In the genomic region with DNA sequence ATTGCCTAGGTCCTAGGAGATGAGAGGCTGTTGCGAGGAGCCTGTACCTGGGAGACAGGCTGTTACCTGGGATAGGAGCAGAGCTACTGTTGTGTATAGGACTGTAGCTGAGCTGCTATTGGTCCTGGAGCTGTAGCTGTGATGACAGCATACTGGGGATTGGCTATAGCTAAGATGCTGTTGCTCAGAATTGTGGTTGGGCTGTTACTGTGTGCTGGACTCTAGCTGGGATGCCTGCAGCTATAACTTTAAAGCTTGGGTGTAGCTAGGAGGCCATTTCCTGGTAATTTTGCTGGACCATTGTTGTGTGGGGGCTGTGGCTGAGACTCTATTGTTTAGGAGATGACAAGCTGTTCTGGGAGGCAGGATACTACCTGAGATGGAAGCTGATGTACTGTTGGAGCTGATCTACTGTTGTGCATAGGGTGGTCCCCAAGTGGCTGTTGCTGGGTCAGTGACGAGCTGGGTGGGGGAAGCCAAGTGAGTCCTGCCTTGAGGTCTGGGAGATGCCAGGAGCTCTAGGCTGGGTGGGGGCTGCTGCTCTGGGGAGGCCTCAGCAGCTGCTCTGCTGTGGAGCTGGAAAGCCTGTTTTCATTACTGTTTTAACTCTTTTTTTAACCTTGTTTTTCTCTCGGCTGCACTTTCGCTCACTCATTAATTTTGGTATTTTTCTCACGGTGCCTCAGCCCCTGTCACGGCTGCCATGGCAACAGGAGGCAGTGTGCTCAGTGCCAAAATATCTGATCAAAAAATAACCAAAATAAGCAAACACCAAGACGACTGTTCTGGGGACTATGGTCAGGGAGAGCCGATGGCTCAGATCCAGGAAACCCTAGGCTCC, we compare ENCODE assay signal across 10 cellular contexts. TPM values are rescaled to one million over a fixed set of nuclear protein-coding genes. Genes with fewer than 3 reads are reported as not detected.
DNase-seq lines count a peak whose midpoint lies in the region; ATAC-seq, FAIRE-seq and TF ChIP-seq lines count a peak whose summit lies in the region.
"Had no signal": no experiment of that assay in that cellular context is flagged by ENCODE, and none has a peak within 500 bp of the region (broad histone marks: within the 10 kb centered on the region; RNA-seq: fewer than 3 reads in every experiment).

No MANE protein-coding gene starts in this region.

- H3K9ac ChIP-seq in rectal smooth muscle tissue (ENCODE audit: low read length): no peak overlapping the region
- H3K9ac ChIP-seq in HepG2 (ENCODE audit: insufficient read depth, low read depth, low read length): no peak overlapping the region

- POLR2A ChIA-PET in HepG2 (lab: Yijun Ruan, JAX): no interaction called here

- DNase-seq in T-helper 17 cell (no peak), hepatic stellate cell (ENCODE audit: low spot score) (peak; percentile 38), HepG2 (ENCODE audit: low spot score) (no peak)
- no peak for DNase-seq in activated naive CD4-positive, alpha-beta T cell treated with anti-CD3 and anti-CD28 coated beads, Interleukin-2, amount 50 U/mL, for 16 hours
- DNase-seq: CD8-positive, alpha-beta memory T cell; NCI-H1436 treated with DMSO at 0.1 percent for 48 hours had no signal

- peaks cover 36% of the 10 kb centered on the region for H3K4me1 Mint-ChIP-seq in T-helper 17 cell

- no peak for TF ChIP-seq CTCF in HepG2 (CRISPR knock-in tag; IDR thresholded peaks at IDR 0.05)

- CTCF ChIA-PET in HepG2 (lab: Yijun Ruan, JAX; ENCODE audit: low intra/inter-chr PET ratio, low total read pairs): no interaction called here

- no peak overlapping the region for H3K4me3 Mint-ChIP-seq in T-helper 17 cell

- H4K20me1 ChIP-seq in HepG2 (ENCODE audit: insufficient read depth, low read length): no peaks in the 10 kb centered on the region

- TF ChIP-seq RAD21 in HepG2 (CRISPR knock-in tag; IDR thresholded peaks at IDR 0.05): no peak

- ATAC-seq in GM18867 (IDR thresholded peaks at IDR 0.05; ENCODE audit: unreplicated experiment) (peak; percentile 37), T-helper 17 cell (no peak), HG03039 (IDR thresholded peaks at IDR 0.05; ENCODE audit: unreplicated experiment) (no peak), HepG2 (no peak), GM21515 (IDR thresholded peaks at IDR 0.05; ENCODE audit: unreplicated experiment) (no peak)

- TF ChIP-seq EP300 in HepG2 (IDR thresholded peaks at IDR 0.05; ENCODE audit: low read depth in 2 of 2, low read length in 2 of 2) (no peak), HepG2 (CRISPR knock-in tag; IDR thresholded peaks at IDR 0.05; ENCODE audit: borderline replicate concordance) (no peak)

- in situ Hi-C loops in HepG2 (cut with HindIII; ENCODE audit: extremely low pct_ligation_motif_present, low pct_unique_long_range_greater_than_20kb): no loop called here

- H3K4me3 ChIP-seq in rectal smooth muscle tissue (ENCODE audit: low read length): peak overlapping the region; percentile 16
- no peak overlapping the region for H3K4me3 ChIP-seq in HepG2 (replicated peaks in 1 of 3; ENCODE audit: insufficient read depth in 1 of 3, low read depth in 2 of 3, low read length in 3 of 3)

- intact Hi-C loops in HepG2 (cut with micrococcal nuclease; ENCODE audit: unreplicated experiment): no loop called here

- peak overlapping the region; percentile 94 for H3K27ac Mint-ChIP-seq in T-helper 17 cell

- peaks cover 11% of the 10 kb centered on the region for H3K36me3 Mint-ChIP-seq in T-helper 17 cell (ENCODE audit: low read depth)
- H3K36me3 Mint-ChIP-seq: CD8-positive, alpha-beta memory T cell had no signal

- H2AFZ ChIP-seq in HepG2 (ENCODE audit: low read length): no peak overlapping the region

- H3K27me3 Mint-ChIP-seq in T-helper 17 cell: peaks cover 81% of the 10 kb centered on the region

- H3K4me1 ChIP-seq in rectal smooth muscle tissue (ENCODE audit: control insufficient read depth, insufficient read depth, low read length): no peaks in the 10 kb centered on the region
- H3K4me1 ChIP-seq in HepG2 (ENCODE audit: insufficient read depth, low read length): peaks cover 39% of the 10 kb centered on the region

- H3K27ac ChIP-seq in rectal smooth muscle tissue (ENCODE audit: low read depth, low read length): peak overlapping the region; percentile 56
- H3K27ac ChIP-seq in HepG2 (ENCODE audit: extremely low read length, insufficient read depth, low read length): no peak overlapping the region

- no peak overlapping the region for H3K4me2 ChIP-seq in HepG2 (ENCODE audit: low read depth, low read length)

- H3K9me3 ChIP-seq in T-helper 17 cell (ENCODE audit: control insufficient read depth, low read length, poor library complexity, severe bottlenecking) (no peaks in the 10 kb centered on the region), HepG2 (ENCODE audit: low read length) (no peaks in the 10 kb centered on the region)

- BruUV-seq in HepG2 (replicated peaks; lab: Mats Ljungman, UMichigan): no TSS peak

- FAIRE-seq in HepG2 (lab: Jason Lieb, UNC): no peak

- 6% methylated on average over 7 of the region's 8 CpGs for WGBS in HepG2 (ENCODE audit: low lambda C conversion rate)

- no peak for TF ChIP-seq POLR2A in HepG2 (IDR thresholded peaks at IDR 0.05; ENCODE audit: insufficient read depth in 1 of 2, low read depth in 2 of 2, low read length in 2 of 2)

- no peaks in the 10 kb centered on the region for H3K79me2 ChIP-seq in HepG2 (ENCODE audit: insufficient read depth, low read length)

- H3K36me3 ChIP-seq in rectal smooth muscle tissue (ENCODE audit: control insufficient read depth, insufficient read depth, low read length): no peaks in the 10 kb centered on the region
- H3K36me3 ChIP-seq in HepG2 (replicated peaks in 1 of 2; ENCODE audit: control insufficient read depth in 1 of 2, insufficient read depth in 2 of 2, low read length in 2 of 2): no peaks in the 10 kb centered on the region

- peaks cover 20% of the 10 kb centered on the region for H3K27me3 ChIP-seq in rectal smooth muscle tissue (ENCODE audit: control insufficient read depth, insufficient read depth, low read length)
- peaks cover 14 to 47% of the 10 kb centered on the region in 2 experiments for H3K27me3 ChIP-seq in HepG2 (ENCODE audit: control insufficient read depth in 1 of 2, insufficient read depth in 2 of 2, low read length in 2 of 2)

TF ChIP-seq in HepG2, 621 proteins besides CTCF, POLR2A, EP300 and RAD21 (continues in another document):
- TF ChIP-seq ZNF564 (CRISPR knock-in tag; IDR thresholded peaks at IDR 0.05) (no peak), SP140L (CRISPR knock-in tag; IDR thresholded peaks at IDR 0.05; ENCODE audit: borderline replicate concordance) (no peak), ZNF792 (CRISPR knock-in tag; IDR thresholded peaks at IDR 0.05) (no peak), ZEB1 (IDR thresholded peaks at IDR 0.05; ENCODE audit: insufficient replicate concordance, low read depth) (no peak)

RNA-seq across cellular contexts. Expression of a gene that starts 3.0 kb away (rescaled TPM):
- total RNA-seq in T-helper 17 cell (under 1 TPM; 0.57 to 0.87 TPM), HepG2 (2016; rRNA removed; fragmentation: Illumina TruSeq; extraction: Trizol) (0.11 and 0.13 TPM in 2 replicates)
- total RNA-seq in HepG2 (2016; cell fraction: cytosol; rRNA removed; fragmentation: Illumina TruSeq; extraction: Trizol; ENCODE audit: low read depth): not detected in 2 replicates
- 0.09 TPM in 1 of 2 replicates, not detected in the other for total RNA-seq in HepG2 (2016; cell fraction: insoluble cytoplasmic fraction; rRNA removed; fragmentation: Illumina TruSeq; extraction: Trizol)
- not detected in 2 replicates for total RNA-seq in HepG2 (2016; cell fraction: membrane; rRNA removed; fragmentation: Illumina TruSeq; extraction: Trizol)
- total RNA-seq in HepG2 (2016; cell fraction: nucleus; rRNA removed; fragmentation: Illumina TruSeq; extraction: Trizol): 0.31 TPM in 1 of 2 replicates, not detected in the other
- polyA plus RNA-seq in HepG2 (2011; rRNA removed): 0.83 and 1.3 TPM in 2 replicates
- 0.85 and 1.0 TPM in 2 replicates for polyA plus RNA-seq in HepG2 (2011; cell fraction: cytosol; rRNA removed)
- 0.83 and 0.90 TPM in 2 replicates for polyA plus RNA-seq in HepG2 (2011; cell fraction: nucleus; rRNA removed)
- polyA plus RNA-seq in HepG2 (2012): 0.80 and 1.3 TPM in 2 replicates
- polyA plus RNA-seq in HepG2 (2016; cell fraction: cytosol; fragmentation: Illumina TruSeq; extraction: Trizol; ENCODE audit: low read depth): 0.08 TPM in 1 of 2 replicates, not detected in the other
- polyA plus RNA-seq in HepG2 (2016; cell fraction: insoluble cytoplasmic fraction; fragmentation: Illumina TruSeq; extraction: Trizol; ENCODE audit: low read depth): 0.11 TPM in 1 of 2 replicates, not detected in the other
- polyA plus RNA-seq in HepG2 (2016; cell fraction: membrane; fragmentation: Illumina TruSeq; extraction: Trizol; ENCODE audit: low read depth): not detected in 2 replicates
- polyA plus RNA-seq in HepG2 (2016; cell fraction: nucleus; fragmentation: Illumina TruSeq; extraction: Trizol; ENCODE audit: insufficient read depth, low read depth): 0.25 TPM in 1 of 2 replicates, not detected in the other
- polyA minus RNA-seq in HepG2 (2011; rRNA and poly(A)+ RNA removed; ENCODE audit: low replicate concordance): 2.1 and 10.8 TPM in 2 replicates
- polyA minus RNA-seq in HepG2 (2011; cell fraction: cytosol; rRNA and poly(A)+ RNA removed): 1.6 and 1.9 TPM in 2 replicates
- 0.75 and 0.77 TPM in 2 replicates for polyA minus RNA-seq in HepG2 (2011; cell fraction: nucleus; rRNA and poly(A)+ RNA removed)
- total RNA-seq: CD8-positive, alpha-beta memory T cell had no signal

RNA-seq across cellular contexts. Expression of a gene that starts 42.5 kb away (rescaled TPM):
- total RNA-seq in T-helper 17 cell (10 to 100 TPM; 76.6 to 86.7 TPM), HepG2 (2016; rRNA removed; fragmentation: Illumina TruSeq; extraction: Trizol) (46.5 and 57.5 TPM in 2 replicates)
- 7.7 and 8.6 TPM in 2 replicates for total RNA-seq in HepG2 (2016; cell fraction: cytosol; rRNA removed; fragmentation: Illumina TruSeq; extraction: Trizol; ENCODE audit: low read depth)
- 44.4 and 53.9 TPM in 2 replicates for total RNA-seq in HepG2 (2016; cell fraction: insoluble cytoplasmic fraction; rRNA removed; fragmentation: Illumina TruSeq; extraction: Trizol)
- 23.5 and 25.7 TPM in 2 replicates for total RNA-seq in HepG2 (2016; cell fraction: membrane; rRNA removed; fragmentation: Illumina TruSeq; extraction: Trizol)
- total RNA-seq in HepG2 (2016; cell fraction: nucleus; rRNA removed; fragmentation: Illumina TruSeq; extraction: Trizol): 61.2 and 73.5 TPM in 2 replicates
- 90.3 and 97.1 TPM in 2 replicates for polyA plus RNA-seq in HepG2 (2011; rRNA removed)
- polyA plus RNA-seq in HepG2 (2011; cell fraction: cytosol; rRNA removed): 44.7 and 66.5 TPM in 2 replicates
- 267 and 277 TPM in 2 replicates for polyA plus RNA-seq in HepG2 (2011; cell fraction: nucleus; rRNA removed)
- 44.3 and 49.8 TPM in 2 replicates for polyA plus RNA-seq in HepG2 (2012)
- polyA plus RNA-seq in HepG2 (2016; cell fraction: cytosol; fragmentation: Illumina TruSeq; extraction: Trizol; ENCODE audit: low read depth): 8.6 and 10.7 TPM in 2 replicates
- 46.9 and 52.3 TPM in 2 replicates for polyA plus RNA-seq in HepG2 (2016; cell fraction: insoluble cytoplasmic fraction; fragmentation: Illumina TruSeq; extraction: Trizol; ENCODE audit: low read depth)
- polyA plus RNA-seq in HepG2 (2016; cell fraction: membrane; fragmentation: Illumina TruSeq; extraction: Trizol; ENCODE audit: low read depth): 20.4 and 27.3 TPM in 2 replicates
- 113 TPM in 2 replicates for polyA plus RNA-seq in HepG2 (2016; cell fraction: nucleus; fragmentation: Illumina TruSeq; extraction: Trizol; ENCODE audit: insufficient read depth, low read depth)
- polyA minus RNA-seq in HepG2 (2011; rRNA and poly(A)+ RNA removed; ENCODE audit: low replicate concordance): 120 and 133 TPM in 2 replicates
- 27.7 and 33.0 TPM in 2 replicates for polyA minus RNA-seq in HepG2 (2011; cell fraction: cytosol; rRNA and poly(A)+ RNA removed)
- 76.1 and 82.6 TPM in 2 replicates for polyA minus RNA-seq in HepG2 (2011; cell fraction: nucleus; rRNA and poly(A)+ RNA removed)
